In genomic region chr2:29031046-29031445, GRCh38 we compare ENCODE assay signal across 10 cellular contexts. TPM values are rescaled to one million over a fixed set of nuclear protein-coding genes. Genes with fewer than 3 reads are reported as not detected.
"Had no signal": no experiment of that assay in that cellular context is flagged by ENCODE, and none has a peak within 500 bp of the region (broad histone marks: within the 10 kb centered on the region; RNA-seq: fewer than 3 reads in every experiment).

No MANE protein-coding gene starts in this region.

- H3K27ac ChIP-seq: GM23248 had no signal

- H3K9me3 ChIP-seq: HAP-1 had no signal

- H3K36me3 ChIP-seq: HAP-1 had no signal

- H3K4me3 Mint-ChIP-seq: IgD-negative memory B cell had no signal

- H3K9ac ChIP-seq: GM23248 had no signal

- ATAC-seq: HCT116 had no signal

- H3K4me3 ChIP-seq: GM23248, HAP-1 had no signal

- DNase-seq: GM23248, GOT3, H7, KBM-7 had no signal

- FAIRE-seq: HTR-8/SVneo had no signal

- H2AFZ ChIP-seq: GM23248 had no signal

RNA-seq across cellular contexts. Expression of gene PCARE, which starts 43.3 kb away (rescaled TPM):
- total RNA-seq: GM23248, H4, H7, HT-29 had no signal
- polyA plus RNA-seq: GM23248, IgD-negative memory B cell had no signal

RNA-seq across cellular contexts. Expression of gene TOGARAM2, which starts 49.9 kb away (rescaled TPM):
- total RNA-seq: GM23248 had no signal
- polyA plus RNA-seq: GM23248 had no signal
